Comparison of ENCODE assay signal across 1 cellular context in genomic region chrX:9635805-9636204, GRCh38.
TF ChIP-seq lines count a peak whose summit lies in the region.

No MANE protein-coding gene starts in this region.

TF ChIP-seq in IMR-90, 13 proteins besides CTCF, POLR2A, EP300 and RAD21:
- no peak for TF ChIP-seq USF2 (IDR thresholded peaks at IDR 0.05; ENCODE audit: low read depth, low read length)
- TF ChIP-seq FOS (IDR thresholded peaks at IDR 0.05; ENCODE audit: low read depth, low read length), result no peak
- TF ChIP-seq RFX5 (IDR thresholded peaks at IDR 0.05; ENCODE audit: low read depth, low read length), result no peak
- no peak for TF ChIP-seq BHLHE40 (IDR thresholded peaks at IDR 0.05; ENCODE audit: low read depth, low read length)
- TF ChIP-seq MAFK (IDR thresholded peaks at IDR 0.05; ENCODE audit: low read depth, low read length), result no peak
- TF ChIP-seq MXI1 (IDR thresholded peaks at IDR 0.05; ENCODE audit: borderline replicate concordance, low read depth, low read length), result no peak
- TF ChIP-seq MAZ (IDR thresholded peaks at IDR 0.05; ENCODE audit: borderline replicate concordance, low read depth, low read length), result no peak
- TF ChIP-seq CEBPB (IDR thresholded peaks at IDR 0.05; ENCODE audit: low read depth, low read length), result no peak
- no peak for TF ChIP-seq CHD1 (IDR thresholded peaks at IDR 0.05; ENCODE audit: low read depth, low read length)
- no peak for TF ChIP-seq RCOR1 (IDR thresholded peaks at IDR 0.05; ENCODE audit: insufficient replicate concordance, low read length)
- TF ChIP-seq SMC3 (IDR thresholded peaks at IDR 0.05; ENCODE audit: low read depth, low read length), result no peak
- no peak for TF ChIP-seq NFE2L2 (IDR thresholded peaks at IDR 0.05; ENCODE audit: low read depth, low read length)
- TF ChIP-seq ELK1 (IDR thresholded peaks at IDR 0.05; ENCODE audit: borderline replicate concordance, low read depth, low read length), result no peak
